ENCODE assay signal across 17 cellular contexts in genomic region chr20:14657231-14657630, GRCh38.
DNase-seq lines count a peak whose midpoint lies in the region; ATAC-seq, FAIRE-seq and TF ChIP-seq lines count a peak whose summit lies in the region.
"Had no signal": no experiment of that assay in that cellular context is flagged by ENCODE, and none has a peak within 500 bp of the region (broad histone marks: within the 10 kb centered on the region; RNA-seq: fewer than 3 reads in every experiment).

No MANE protein-coding gene starts in this region.

- intact Hi-C loops in mammary epithelial cell (cut with micrococcal nuclease), result no loop called here
- intact Hi-C loops in pancreas (cut with DNase I), result no loop called here

- dilution Hi-C loops in mammary epithelial cell (cut with HindIII; ENCODE audit: low sequenced_read_pairs), result no loop called here

- no peak overlapping the region for H3K27ac ChIP-seq in Peyer's patch
- H3K27ac ChIP-seq in GM23248, result no peak overlapping the region
- no peak overlapping the region for H3K27ac ChIP-seq in mammary epithelial cell (ENCODE audit: insufficient read depth, low read depth, low read length)
- H3K27ac ChIP-seq in pancreas, result no peak overlapping the region
- H3K27ac ChIP-seq: KMS-11, SK-N-MC had no signal

- no peak for ATAC-seq in pancreas

- H3K79me2 ChIP-seq in GM23248 (ENCODE audit: insufficient read depth) (no peaks in the 10 kb centered on the region), mammary epithelial cell (ENCODE audit: insufficient read depth, low read length) (no peaks in the 10 kb centered on the region)

- H3K36me3 ChIP-seq in Peyer's patch, result no peaks in the 10 kb centered on the region
- H3K36me3 ChIP-seq in GM23248 (ENCODE audit: low read depth), result no peaks in the 10 kb centered on the region
- H3K36me3 ChIP-seq in mammary epithelial cell (ENCODE audit: insufficient read depth, low read length), result no peaks in the 10 kb centered on the region
- no peaks in the 10 kb centered on the region for H3K36me3 ChIP-seq in pancreas

- BruUV-seq in mammary epithelial cell (replicated peaks; lab: Mats Ljungman, UMichigan), result no TSS peak

- WGBS in GM23248 (ENCODE audit: low coverage in 1 of 2, low lambda C conversion rate in 2 of 2, missing lambda C conversion rate in 2 of 2), 2 experiments, result 50 to 58% methylated on average over 4 of the region's 4 CpGs
- WGBS in mammary epithelial cell (ENCODE audit: low coverage, missing lambda C conversion rate), result 75% methylated on average over 4 of the region's 4 CpGs
- 65 to 68% methylated on average over 4 of the region's 4 CpGs for WGBS in pancreas, 2 donors

- H3K4me2 ChIP-seq in GM23248 (ENCODE audit: unreplicated experiment) (no peak overlapping the region), mammary epithelial cell (ENCODE audit: insufficient read depth, low read depth, low read length) (no peak overlapping the region)
- H3K4me2 ChIP-seq: KMS-11 had no signal

- H3K4me3 ChIP-seq in fibroblast of villous mesenchyme (ENCODE audit: low read depth, low read length) (no peak overlapping the region), Peyer's patch (no peak overlapping the region), GM23248 (no peak overlapping the region), mammary epithelial cell (replicated peaks in 1 of 3; ENCODE audit: insufficient read depth in 1 of 3, low read depth in 2 of 3, low read length in 3 of 3) (no peak overlapping the region), pancreas (no peak overlapping the region)
- H3K4me3 ChIP-seq: SK-N-MC had no signal

- no peak overlapping the region for H3K9ac ChIP-seq in GM23248
- no peak overlapping the region for H3K9ac ChIP-seq in mammary epithelial cell (ENCODE audit: insufficient read depth, low read length)
- H3K9ac ChIP-seq: KMS-11 had no signal

- in situ Hi-C loops in GM23248 (cut with MboI), result no loop called here
- in situ Hi-C loops in mammary epithelial cell (cut with MboI; ENCODE audit: low sequenced_read_pairs in 2 of 2), result no loop called here

- FAIRE-seq in pancreas (lab: Jason Lieb, UNC), result no peak
- FAIRE-seq: RCC 7860 had no signal

- no peaks in the 10 kb centered on the region for H4K20me1 ChIP-seq in GM23248 (ENCODE audit: insufficient read depth)
- no peaks in the 10 kb centered on the region for H4K20me1 ChIP-seq in mammary epithelial cell (ENCODE audit: insufficient read depth, low read length)

- H3K9me3 ChIP-seq in Peyer's patch, result no peaks in the 10 kb centered on the region
- H3K9me3 ChIP-seq in GM23248 (ENCODE audit: low read depth), result no peaks in the 10 kb centered on the region
- no peaks in the 10 kb centered on the region for H3K9me3 ChIP-seq in mammary epithelial cell (replicated peaks; ENCODE audit: insufficient read depth, low read length)
- no peaks in the 10 kb centered on the region for H3K9me3 ChIP-seq in pancreas
- H3K9me3 ChIP-seq: Caco-2 had no signal

- DNase-seq in COR-L47 (lab: John Stamatoyannopoulos, UW), result peak; percentile 48
- DNase-seq in NCI-H1105 (lab: John Stamatoyannopoulos, UW), result peak; percentile 30
- DNase-seq in NCI-H748 (lab: John Stamatoyannopoulos, UW; ENCODE audit: unreplicated experiment), result peak; percentile 78
- DNase-seq in fibroblast of villous mesenchyme (ENCODE audit: low read depth), result peak; percentile 28
- no peak for DNase-seq in Peyer's patch
- no peak for DNase-seq in GM23248
- no peak for DNase-seq in mammary epithelial cell
- no peak for DNase-seq in pancreas
- DNase-seq: Caco-2, DMS53, NCI-H1048, NCI-H446 treated with DMSO at 0.1 percent for 48 hours, NCI-H82, Right ventricle myocardium superior had no signal

- no peaks in the 10 kb centered on the region for H3K9me2 ChIP-seq in GM23248 (ENCODE audit: insufficient read depth)

- H3F3A ChIP-seq in GM23248 (ENCODE audit: insufficient read depth), result no peaks in the 10 kb centered on the region

- no peak overlapping the region for H2AFZ ChIP-seq in GM23248
- no peak overlapping the region for H2AFZ ChIP-seq in mammary epithelial cell (ENCODE audit: low read depth, low read length)

- no peaks in the 10 kb centered on the region for H3K4me1 ChIP-seq in Peyer's patch
- no peaks in the 10 kb centered on the region for H3K4me1 ChIP-seq in GM23248 (ENCODE audit: insufficient read depth)
- H3K4me1 ChIP-seq in mammary epithelial cell (ENCODE audit: insufficient read depth, low read length), result no peaks in the 10 kb centered on the region
- H3K4me1 ChIP-seq in pancreas, result no peaks in the 10 kb centered on the region
- H3K4me1 ChIP-seq: Caco-2 had no signal

- TF ChIP-seq CTCF in fibroblast of villous mesenchyme (IDR thresholded peaks at IDR 0.05; ENCODE audit: insufficient read depth, low read depth, low read length) (no peak), Peyer's patch (IDR thresholded peaks at IDR 0.05) (no peak), mammary epithelial cell (conservative IDR thresholded peaks at IDR 0.05 in 1 of 2, IDR thresholded peaks at IDR 0.05 in 1 of 2; ENCODE audit: extremely low read depth in 1 of 2, insufficient read depth in 1 of 2, low read depth in 1 of 2, low read length in 2 of 2) (no peak), pancreas (IDR thresholded peaks at IDR 0.05) (no peak)

- no peak for TF ChIP-seq POLR2A in Peyer's patch (IDR thresholded peaks at IDR 0.05)

- H3K27me3 ChIP-seq in Peyer's patch, result no peaks in the 10 kb centered on the region
- H3K27me3 ChIP-seq in GM23248 (replicated peaks; ENCODE audit: insufficient read depth), result no peaks in the 10 kb centered on the region
- no peaks in the 10 kb centered on the region for H3K27me3 ChIP-seq in mammary epithelial cell (ENCODE audit: insufficient read depth, low read length)
- no peaks in the 10 kb centered on the region for H3K27me3 ChIP-seq in pancreas

- CTCF ChIA-PET in mammary epithelial cell (lab: Charles Lee; ENCODE audit: low non-redundant PET), result no interaction called here

Comparison
In these comparisons a context has a peak if more than half of its experiments do, and no peak if none do; other contexts are left out.
1. DNase-seq: peak in COR-L47 (single experiment), NCI-H1105 (single experiment), NCI-H748 (single experiment) and fibroblast of villous mesenchyme (single experiment); none in Peyer's patch (0 of 3), GM23248 (single experiment), mammary epithelial cell (single experiment) and pancreas (0 of 6).